ENCODE assay signal across 16 cellular contexts in the genomic region with DNA sequence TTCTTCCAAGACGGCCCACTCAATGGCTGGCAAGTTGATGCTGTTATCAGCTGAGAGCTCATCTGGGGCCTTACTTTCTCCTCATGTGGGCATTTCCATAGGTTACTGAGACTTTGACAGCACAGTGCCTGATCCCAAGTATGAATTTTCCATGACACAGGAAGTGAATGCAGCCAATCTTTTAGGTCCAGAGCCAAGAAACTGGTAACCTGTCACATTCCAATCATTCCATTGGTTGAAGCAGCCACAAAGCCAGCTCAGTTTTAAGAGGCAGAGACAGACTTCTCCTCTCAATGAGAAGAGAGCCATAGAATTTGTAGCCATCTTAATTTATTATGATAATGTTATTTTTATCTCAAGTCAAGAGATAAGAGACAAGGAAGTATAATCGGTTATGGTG.
"Had no signal": no experiment of that assay in that cellular context is flagged by ENCODE, and none has a peak within 500 bp of the region (broad histone marks: within the 10 kb centered on the region; RNA-seq: fewer than 3 reads in every experiment).

No MANE protein-coding gene starts in this region.

- H3K9me3 ChIP-seq: adrenal gland, body of pancreas, right atrium auricular region, tibial nerve had no signal

- H3K4me1 ChIP-seq: adrenal gland, body of pancreas, right atrium auricular region, tibial nerve had no signal

- H3K27me3 ChIP-seq: adrenal gland, body of pancreas, neutrophil, right atrium auricular region, tibial nerve had no signal

- DNase-seq: activated CD4-positive, alpha-beta T cell treated with anti-CD3 and anti-CD28 coated beads, Interleukin-2, amount 10 ng/mL, durations not matched to agents 7 days and 5 days; activated CD4-positive, CD25-positive, alpha-beta regulatory T cell; activated naive CD4-positive, alpha-beta T cell treated with anti-CD3 and anti-CD28 coated beads, Interleukin-2, amount 10 ng/mL, durations not matched to agents 7 days and 5 days; activated T-cell treated with anti-CD3 and anti-CD28 coated beads for 4 hours; adrenal gland; body of pancreas; kidney; posterior cingulate gyrus had no signal

- ATAC-seq: activated T-helper 17 cell treated with anti-CD3 and anti-CD28 coated beads, Interleukin-2, amount 50 U/mL, for 72 hours; body of pancreas; esophagus mucosa; stimulated activated effector memory CD8-positive, alpha-beta T cell treated with anti-CD3 and anti-CD28 coated beads, Interleukin-12 subunit alpha, Interleukin-12 subunit beta, amount 100 ng/mL, for 72 hours had no signal

- H3K27ac ChIP-seq: adrenal gland, body of pancreas, neutrophil, right atrium auricular region, SK-N-MC, tibial nerve had no signal

- H3K4me2 ChIP-seq: smooth muscle cell had no signal

- H3K4me3 ChIP-seq: adrenal gland, body of pancreas, right atrium auricular region, SK-N-MC, smooth muscle cell, tibial nerve had no signal

- FAIRE-seq: kidney had no signal

- H3K36me3 ChIP-seq: adrenal gland, neutrophil, right atrium auricular region, tibial nerve had no signal
